Comparison of ENCODE assay signal across 8 cellular contexts in genomic region chr22:19854778-19855503, GRCh38. TPM values are rescaled to one million over a fixed set of nuclear protein-coding genes. Genes with fewer than 3 reads are reported as not detected.
A peak's percentile ranks its signal among the peaks of the same experiment; 100 is the strongest.
DNase-seq lines count a peak whose midpoint lies in the region; ATAC-seq and TF ChIP-seq lines count a peak whose summit lies in the region.

GNB1L (minus strand) TSS chr22:19854874; CDS start chr22:19821355, 33,519 bp downstream.
A gene with protein sequence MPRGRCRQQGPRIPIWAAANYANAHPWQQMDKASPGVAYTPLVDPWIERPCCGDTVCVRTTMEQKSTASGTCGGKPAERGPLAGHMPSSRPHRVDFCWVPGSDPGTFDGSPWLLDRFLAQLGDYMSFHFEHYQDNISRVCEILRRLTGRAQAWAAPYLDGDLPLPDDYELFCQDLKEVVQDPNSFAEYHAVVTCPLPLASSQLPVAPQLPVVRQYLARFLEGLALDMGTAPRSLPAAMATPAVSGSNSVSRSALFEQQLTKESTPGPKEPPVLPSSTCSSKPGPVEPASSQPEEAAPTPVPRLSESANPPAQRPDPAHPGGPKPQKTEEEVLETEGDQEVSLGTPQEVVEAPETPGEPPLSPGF (minus strand): TSS chr22:19854874. CDS start chr22:19852261, 2,613 bp downstream.

- intact Hi-C loops in natural killer cell (cut with micrococcal nuclease) = no loop called here

- H3K36me3 Mint-ChIP-seq in activated T-helper 17 cell treated with anti-CD3 and anti-CD28 coated beads, Interleukin-2, amount 50 U/mL, for 72 hours (ENCODE audit: low read depth) = peaks cover 25% of the 10 kb centered on the region
- H3K36me3 Mint-ChIP-seq in natural killer cell = no peaks in the 10 kb centered on the region

- TF ChIP-seq CTCF in LNCaP clone FGC (IDR thresholded peaks at IDR 0.05; ENCODE audit: control insufficient read depth, extremely low read depth, insufficient read depth) = 0 out of 2 replicates have a peak, but pooled peaks have one; percentile 24
- no peak for TF ChIP-seq CTCF in fibroblast of mammary gland (conservative IDR thresholded peaks at IDR 0.05; ENCODE audit: control insufficient read depth, insufficient read depth, low read depth, low read length)
- no peak for TF ChIP-seq CTCF in natural killer cell (IDR thresholded peaks at IDR 0.05)

- H3K4me3 ChIP-seq in LNCaP clone FGC (ENCODE audit: low read depth, low read length) (peak within 1 kb of the TSS; percentile 94), fibroblast of mammary gland (ENCODE audit: control insufficient read depth, low read depth, low read length) (peak within 1 kb of the TSS; percentile 89)

- peak within 1 kb of the TSS; percentile 97 for H3K4me3 Mint-ChIP-seq in activated T-helper 17 cell treated with anti-CD3 and anti-CD28 coated beads, Interleukin-2, amount 50 U/mL, for 72 hours
- peak within 1 kb of the TSS; percentile 91 for H3K4me3 Mint-ChIP-seq in natural killer cell

- no peaks in the 10 kb centered on the region for H3K9me3 Mint-ChIP-seq in activated T-helper 17 cell treated with anti-CD3 and anti-CD28 coated beads, Interleukin-2, amount 50 U/mL, for 72 hours
- H3K9me3 Mint-ChIP-seq in natural killer cell = no peaks in the 10 kb centered on the region

- H3K27ac Mint-ChIP-seq in activated T-helper 17 cell treated with anti-CD3 and anti-CD28 coated beads, Interleukin-2, amount 50 U/mL, for 72 hours = peak within 1 kb of the TSS; percentile 96
- H3K27ac Mint-ChIP-seq in natural killer cell = peak within 1 kb of the TSS; percentile 82 to 90

- H3K27me3 Mint-ChIP-seq in activated T-helper 17 cell treated with anti-CD3 and anti-CD28 coated beads, Interleukin-2, amount 50 U/mL, for 72 hours = no peaks in the 10 kb centered on the region
- H3K27me3 Mint-ChIP-seq in natural killer cell (ENCODE audit: low read depth in 2 of 2) = no peaks in the 10 kb centered on the region

- ATAC-seq in activated T-helper 17 cell treated with anti-CD3 and anti-CD28 coated beads, Interleukin-2, amount 50 U/mL, for 72 hours (replicated peaks) = peak; percentile 91
- peak; percentile 96 to 98 (median 96) for ATAC-seq in natural killer cell

- H3K4me1 Mint-ChIP-seq in activated T-helper 17 cell treated with anti-CD3 and anti-CD28 coated beads, Interleukin-2, amount 50 U/mL, for 72 hours = peaks cover 32% of the 10 kb centered on the region
- peaks cover 19 to 40% of the 10 kb centered on the region in 2 donors for H3K4me1 Mint-ChIP-seq in natural killer cell

- peak; percentile 98 for DNase-seq in ELR (ENCODE audit: low read depth)
- DNase-seq in H4 (ENCODE audit: low spot score) = peak; percentile 90
- DNase-seq in LNCaP clone FGC (ENCODE audit: low read depth) = peak; percentile 88
- DNase-seq in RPMI8226 = peak; percentile 89
- DNase-seq in fibroblast of mammary gland (ENCODE audit: low read depth) = peak; percentile 94
- DNase-seq in natural killer cell = peak; percentile 94
- DNase-seq in stimulated activated naive CD4-positive, alpha-beta T cell (lab: John Stamatoyannopoulos, UW) = peak; percentile 90 to 94 (median 92)

RNA-seq across cellular contexts. Expression of gene GNB1L, which starts in this region (rescaled TPM):
- total RNA-seq in H4 (2014; rRNA removed; shearing (Covaris generic)) = 5.7 and 12.4 TPM in 2 replicates
- 10 to 100 TPM; 10.8 to 14.4 TPM for total RNA-seq in activated T-helper 17 cell treated with anti-CD3 and anti-CD28 coated beads, Interleukin-2, amount 50 U/mL, for 72 hours
- 1 to 10 TPM; 5.1 to 5.3 (median 5.3) TPM for total RNA-seq in natural killer cell

RNA-seq across cellular contexts. Expression of the second gene that starts in this region (rescaled TPM):
- 2.3 and 2.6 TPM in 2 replicates for total RNA-seq in H4 (2014; rRNA removed; shearing (Covaris generic))
- total RNA-seq in activated T-helper 17 cell treated with anti-CD3 and anti-CD28 coated beads, Interleukin-2, amount 50 U/mL, for 72 hours = 10 to 100 TPM; 13.0 to 16.4 TPM
- 10 to 100 TPM in 2 of 3 donors, 1 to 10 TPM in 1; 6.4 to 12.5 (median 11.7) TPM for total RNA-seq in natural killer cell

Comparison
In these comparisons a context has a peak if more than half of its experiments do, and no peak if none do; other contexts are left out.
1. Peak in every context shown above with its lines: DNase-seq, ATAC-seq and H3K4me3 ChIP-seq.